9 cellular contexts compared by ENCODE assay signal in genomic region chr16:24253192-24253591, GRCh38. TPM values are rescaled to one million over a fixed set of nuclear protein-coding genes. Genes with fewer than 3 reads are reported as not detected.
DNase-seq lines count a peak whose midpoint lies in the region; ATAC-seq and TF ChIP-seq lines count a peak whose summit lies in the region.
"Had no signal": no experiment of that assay in that cellular context is flagged by ENCODE, and none has a peak within 500 bp of the region (broad histone marks: within the 10 kb centered on the region; RNA-seq: fewer than 3 reads in every experiment).

No MANE protein-coding gene starts in this region.

- H4K20me1 ChIP-seq in GM23338 (replicated peaks; ENCODE audit: insufficient read depth): no peaks in the 10 kb centered on the region

- peaks cover 50% of the 10 kb centered on the region for H3K27me3 Mint-ChIP-seq in CD4-positive, alpha-beta T cell
- H3K27me3 Mint-ChIP-seq in GM23338 (ENCODE audit: insufficient read depth, low read depth, poor library complexity) (peaks cover 20% of the 10 kb centered on the region), osteocyte (ENCODE audit: unreplicated experiment) (no peaks in the 10 kb centered on the region)

- CTCF ChIA-PET in CD4-positive, alpha-beta T cell (lab: Charles Lee): interaction anchor here (0.6 to 1.3 kb wide), 3 partner anchors 9 to 518 kb away, joined by 3 to 5 read pairs (median 3); no protein-coding TSS in a partner anchor

- H3K9me3 ChIP-seq in CD4-positive, alpha-beta T cell (ENCODE audit: control insufficient read depth, low read length): no peaks in the 10 kb centered on the region

- peaks cover 6% of the 10 kb centered on the region; the same call in 1 of the 2 replicates for H3K4me1 ChIP-seq in GM23338 (ENCODE audit: insufficient read depth)

- H2AFZ ChIP-seq in GM23338: no peak overlapping the region

- H3K27me3 ChIP-seq in CD4-positive, alpha-beta T cell (ENCODE audit: control insufficient read depth, insufficient read depth, low read length): peaks cover 50% of the 10 kb centered on the region
- peaks cover 34% of the 10 kb centered on the region for H3K27me3 ChIP-seq in GM23338 (ENCODE audit: insufficient read depth)

- 0 out of 2 replicates have a peak, but pooled peaks cover 2% of the 10 kb centered on the region for H3K9me2 ChIP-seq in GM23338 (ENCODE audit: insufficient read depth)

- no peaks in the 10 kb centered on the region for H3K36me3 ChIP-seq in GM23338 (ENCODE audit: insufficient read depth)

- H3K4me3 Mint-ChIP-seq in CD4-positive, alpha-beta T cell: no peak overlapping the region
- H3K4me3 Mint-ChIP-seq in GM23338 (no peak overlapping the region), osteocyte (ENCODE audit: unreplicated experiment) (no peak overlapping the region)
- H3K4me3 Mint-ChIP-seq: IgD-negative memory B cell had no signal

- H3F3A ChIP-seq in GM23338 (replicated peaks; ENCODE audit: low read depth): no peaks in the 10 kb centered on the region

- peak; percentile 78 for TF ChIP-seq CTCF in CD4-positive, alpha-beta T cell (IDR thresholded peaks at IDR 0.05)
- TF ChIP-seq CTCF in GM23338 (conservative IDR thresholded peaks at IDR 0.05; ENCODE audit: low read depth in 2 of 2) (peak; percentile 78 to 81), fibroblast of pulmonary artery (IDR thresholded peaks at IDR 0.05; ENCODE audit: low read length, missing control alignments) (peak; percentile 55), osteocyte (IDR thresholded peaks at IDR 0.05) (peak; percentile 51)

- no peak overlapping the region for H3K4me2 ChIP-seq in GM23338

- H3K36me3 Mint-ChIP-seq in CD4-positive, alpha-beta T cell (ENCODE audit: low read depth): no peaks in the 10 kb centered on the region
- no peaks in the 10 kb centered on the region for H3K36me3 Mint-ChIP-seq in GM23338 (ENCODE audit: low read depth)
- H3K36me3 Mint-ChIP-seq in osteocyte (ENCODE audit: unreplicated experiment): no peaks in the 10 kb centered on the region
- H3K36me3 Mint-ChIP-seq: IgD-negative memory B cell had no signal

- H3K9me3 Mint-ChIP-seq in CD4-positive, alpha-beta T cell: no peaks in the 10 kb centered on the region
- H3K9me3 Mint-ChIP-seq in GM23338 (no peaks in the 10 kb centered on the region), osteocyte (ENCODE audit: unreplicated experiment) (peaks cover 4% of the 10 kb centered on the region)

- H3K4me1 Mint-ChIP-seq in CD4-positive, alpha-beta T cell (ENCODE audit: low read depth): no peaks in the 10 kb centered on the region
- H3K4me1 Mint-ChIP-seq in GM23338 (peaks cover 32% of the 10 kb centered on the region), osteocyte (ENCODE audit: unreplicated experiment) (no peaks in the 10 kb centered on the region)

- H3K79me2 ChIP-seq in GM23338 (replicated peaks; ENCODE audit: insufficient read depth): no peaks in the 10 kb centered on the region

- H3K27ac ChIP-seq in CD4-positive, alpha-beta T cell (ENCODE audit: low read depth, low read length): no peak overlapping the region
- H3K27ac ChIP-seq in GM23338 (ENCODE audit: low read depth): no peak overlapping the region

- intact Hi-C loops in CD4-positive, alpha-beta T cell (cut with DNase I, micrococcal nuclease): loop anchor here (1.0 to 2.0 kb wide), 3 partner anchors 211 to 518 kb away; no protein-coding TSS in a partner anchor

- peak in 7 of 10 experiments; percentile 2 to 36 (median 10) for DNase-seq in CD4-positive, alpha-beta T cell
- DNase-seq in GM23338 (ENCODE audit: low spot score): peak; percentile 95
- DNase-seq in NCI-H460 (ENCODE audit: extremely low read depth, low read depth): peak; percentile 47
- peak; percentile 23 for DNase-seq in activated T-cell treated with anti-CD3 and anti-CD28 coated beads for 24 hours (ENCODE audit: low read depth)
- peak; percentile 29 for DNase-seq in fibroblast of pulmonary artery (ENCODE audit: low read depth)
- DNase-seq in osteocyte (ENCODE audit: extremely low spot score, unreplicated experiment): no peak

- H3K27ac Mint-ChIP-seq in CD4-positive, alpha-beta T cell: no peak overlapping the region
- H3K27ac Mint-ChIP-seq in GM23338 (no peak overlapping the region), osteocyte (ENCODE audit: unreplicated experiment) (no peak overlapping the region)

- peak; percentile 58 for ATAC-seq in CD4-positive, alpha-beta T cell (ENCODE audit: poor library complexity)
- ATAC-seq in GM23338: peak; percentile 76
- ATAC-seq in HG02970 (IDR thresholded peaks at IDR 0.05; ENCODE audit: low FRiP score, unreplicated experiment): no peak
- no peak for ATAC-seq in GM19397 (IDR thresholded peaks at IDR 0.05; ENCODE audit: unreplicated experiment)

- POLR2A ChIA-PET in CD4-positive, alpha-beta T cell (lab: Charles Lee): no interaction called here

- H3K4me3 ChIP-seq in GM23338: no peak overlapping the region
- no peak overlapping the region for H3K4me3 ChIP-seq in fibroblast of pulmonary artery (replicated peaks; ENCODE audit: low read depth, low read length)

TF ChIP-seq in GM23338, 12 proteins besides CTCF, POLR2A, EP300 and RAD21:
- TF ChIP-seq REST (IDR thresholded peaks at IDR 0.05; ENCODE audit: unreplicated experiment) (peak; percentile 43), STAT1 (IDR thresholded peaks at IDR 0.05; ENCODE audit: unreplicated experiment) (no peak)

RNA-seq across cellular contexts. Expression of gene CACNG3, which starts 2.9 kb away (rescaled TPM):
- not detected for total RNA-seq in CD4-positive, alpha-beta T cell
- total RNA-seq in GM23338 (2014; rRNA removed; shearing (Covaris generic)): 0.12 TPM in 1 of 2 replicates, not detected in the other
- polyA plus RNA-seq in GM23338 (2016; fragmentation: Nextera tagmentation; extraction: Ambion mirVana): not detected in 2 replicates
- not detected in 2 replicates for total RNA-seq in NCI-H460 (2014; rRNA removed; shearing (Covaris generic))
- polyA plus RNA-seq in NCI-H460 (2014; cell fraction: nucleus; rRNA removed): not detected in 2 replicates
- total RNA-seq in osteocyte: not detected in 2 replicates
- polyA plus RNA-seq: IgD-negative memory B cell had no signal

Comparison
In these comparisons a context has a peak if more than half of its experiments do, and no peak if none do; other contexts are left out.
1. ATAC-seq: peak in CD4-positive, alpha-beta T cell (single experiment) and GM23338 (single experiment); none in HG02970 (single experiment) and GM19397 (single experiment).
2. Peak in every context shown above with its lines, with median percentiles within 50 percentile points of each other: CTCF ChIP-seq.